Comparison of ENCODE assay signal across 1 cellular context in the genomic region with DNA sequence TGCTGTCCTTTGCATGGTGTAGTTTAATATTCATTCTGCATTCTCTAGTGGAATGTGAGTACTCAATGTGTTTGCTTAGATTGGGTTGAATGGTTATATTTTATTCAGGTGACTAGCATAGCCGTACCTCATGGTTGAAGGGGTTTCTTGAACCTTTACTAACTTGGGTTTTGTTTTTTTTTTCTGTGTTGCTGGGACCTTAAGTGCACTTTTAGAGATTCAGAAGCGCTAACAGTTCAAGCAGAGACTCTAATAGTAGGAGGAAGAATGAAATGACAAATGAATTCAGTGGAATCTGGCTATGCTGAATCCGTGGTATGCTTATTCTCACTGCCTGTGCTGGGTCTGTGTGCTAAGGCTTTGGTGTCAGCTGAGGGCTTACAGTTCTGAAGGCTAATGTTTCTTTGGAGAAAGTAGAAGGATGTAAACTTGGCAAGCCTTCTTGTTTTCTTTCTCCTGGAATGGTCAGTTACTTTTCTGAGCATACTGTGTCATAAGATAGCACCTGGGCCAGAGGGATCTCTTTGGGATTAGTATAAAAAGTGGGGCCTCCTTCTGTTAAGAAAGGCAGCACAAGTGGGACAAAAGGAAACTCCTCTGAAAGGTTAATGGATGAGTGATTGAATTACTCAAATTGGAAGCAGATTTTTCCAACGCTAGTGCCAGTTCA.
TF ChIP-seq lines count a peak whose summit lies in the region.

No MANE protein-coding gene starts in this region.

TF ChIP-seq in H1, 55 proteins besides CTCF, POLR2A, EP300 and RAD21:
- TF ChIP-seq TAF1 (IDR thresholded peaks at IDR 0.05; ENCODE audit: low read depth, low read length), result no peak
- TF ChIP-seq MAFK (IDR thresholded peaks at IDR 0.05; ENCODE audit: low read depth, low read length), result no peak
- no peak for TF ChIP-seq HDAC2 (IDR thresholded peaks at IDR 0.05; ENCODE audit: borderline replicate concordance in 1 of 2, low read depth in 2 of 2, low read length in 2 of 2)
- no peak for TF ChIP-seq POU5F1 (IDR thresholded peaks at IDR 0.05; ENCODE audit: low read depth, low read length)
- no peak for TF ChIP-seq RNF2 (IDR thresholded peaks at IDR 0.05; ENCODE audit: borderline replicate concordance, low read depth, low read length, missing control alignments, poor library complexity, severe bottlenecking)
- TF ChIP-seq, protein P1, sequence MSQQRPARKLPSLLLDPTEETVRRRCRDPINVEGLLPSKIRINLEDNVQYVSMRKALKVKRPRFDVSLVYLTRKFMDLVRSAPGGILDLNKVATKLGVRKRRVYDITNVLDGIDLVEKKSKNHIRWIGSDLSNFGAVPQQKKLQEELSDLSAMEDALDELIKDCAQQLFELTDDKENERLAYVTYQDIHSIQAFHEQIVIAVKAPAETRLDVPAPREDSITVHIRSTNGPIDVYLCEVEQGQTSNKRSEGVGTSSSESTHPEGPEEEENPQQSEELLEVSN (IDR thresholded peaks at IDR 0.05), result no peak
- TF ChIP-seq JUN (IDR thresholded peaks at IDR 0.05; ENCODE audit: low read depth, low read length), result no peak
- TF ChIP-seq CEBPB (IDR thresholded peaks at IDR 0.05; ENCODE audit: low read depth, low read length), result no peak
- no peak for TF ChIP-seq KDM1A (IDR thresholded peaks at IDR 0.05; ENCODE audit: borderline replicate concordance, low read length)
TF ChIP-seq in H1: peak in this region for 0.
